In genomic region chr1:101905298-101905794, GRCh38 we compare ENCODE assay signal across 26 cellular contexts.
DNase-seq lines count a peak whose midpoint lies in the region; ATAC-seq and TF ChIP-seq lines count a peak whose summit lies in the region.
"Had no signal": no experiment of that assay in that cellular context is flagged by ENCODE, and none has a peak within 500 bp of the region (broad histone marks: within the 10 kb centered on the region; RNA-seq: fewer than 3 reads in every experiment).

No MANE protein-coding gene starts in this region.

- no peak overlapping the region for H3K27ac ChIP-seq in GM23338 (ENCODE audit: low read depth)
- no peak overlapping the region for H3K27ac ChIP-seq in adrenal gland
- H3K27ac ChIP-seq: C4-2B, gastrocnemius medialis, neutrophil, right lobe of liver had no signal

- peaks cover 29% of the 10 kb centered on the region for H3K4me1 Mint-ChIP-seq in GM23338

- no peaks in the 10 kb centered on the region for H3K9me3 Mint-ChIP-seq in GM23338
- H3K9me3 Mint-ChIP-seq: activated T-cell treated with anti-CD3 and anti-CD28 coated beads, Interleukin-2, amount 50 U/mL, for 24 hours; brain had no signal

- H3K4me1 ChIP-seq in GM23338 (ENCODE audit: insufficient read depth): peaks cover 9% of the 10 kb centered on the region
- no peaks in the 10 kb centered on the region for H3K4me1 ChIP-seq in adrenal gland (replicated peaks in 1 of 2)
- H3K4me1 ChIP-seq: gastrocnemius medialis, right lobe of liver had no signal

- no peaks in the 10 kb centered on the region for H3K27me3 ChIP-seq in GM23338 (ENCODE audit: insufficient read depth)
- no peaks in the 10 kb centered on the region for H3K27me3 ChIP-seq in adrenal gland
- H3K27me3 ChIP-seq: dorsolateral prefrontal cortex, gastrocnemius medialis, neutrophil, right lobe of liver had no signal

- H3K36me3 Mint-ChIP-seq in GM23338 (ENCODE audit: low read depth): no peaks in the 10 kb centered on the region
- H3K36me3 Mint-ChIP-seq: brain had no signal

- DNase-seq in COR-L47 (lab: John Stamatoyannopoulos, UW): peak; percentile 66
- no peak for DNase-seq in GM23338 (ENCODE audit: low spot score)
- peak; percentile 94 for DNase-seq in NCI-H69 (lab: John Stamatoyannopoulos, UW)
- no peak for DNase-seq in left colon
- DNase-seq in adrenal gland: no peak
- no peak for DNase-seq in GM10266 (ENCODE audit: extremely low spot score)
- DNase-seq: activated CD4-positive, alpha-beta T cell treated with anti-CD3 and anti-CD28 coated beads for 4 hours; activated CD8-positive, alpha-beta memory T cell treated with anti-CD3 and anti-CD28 coated beads for 24 hours; activated T-cell treated with anti-CD3 and anti-CD28 coated beads, Interleukin-2, amount 50 U/mL, for 24 hours; Calu3; dorsolateral prefrontal cortex; gastrocnemius medialis; GOT3; Kasumi-1; left cardiac atrium; NCI-H187 treated with DMSO at 0.1 percent for 48 hours; right lobe of liver; RPMI8226; SK-N-SH; stimulated activated naive CD4-positive, alpha-beta T cell had no signal

- H3F3A ChIP-seq in GM23338 (replicated peaks; ENCODE audit: low read depth): no peaks in the 10 kb centered on the region

- no peak for TF ChIP-seq POLR2A in adrenal gland (IDR thresholded peaks at IDR 0.05)

- no peaks in the 10 kb centered on the region for H3K9me3 ChIP-seq in adrenal gland (replicated peaks in 1 of 3)
- H3K9me3 ChIP-seq: gastrocnemius medialis, neutrophil, SK-N-SH had no signal

- H3K4me3 ChIP-seq in GM23338: no peak overlapping the region
- no peak overlapping the region for H3K4me3 ChIP-seq in adrenal gland
- H3K4me3 ChIP-seq: dorsolateral prefrontal cortex, gastrocnemius medialis, GM12878, right lobe of liver had no signal

- no peak overlapping the region for H3K4me3 Mint-ChIP-seq in GM23338
- H3K4me3 Mint-ChIP-seq: activated T-cell treated with anti-CD3 and anti-CD28 coated beads, Interleukin-2, amount 50 U/mL, for 24 hours had no signal

- peak overlapping the region; percentile 23; the same call in 1 of the 2 replicates for H2AFZ ChIP-seq in GM23338

- H3K27ac Mint-ChIP-seq in GM23338: peak overlapping the region; percentile 55
- H3K27ac Mint-ChIP-seq: activated T-cell treated with anti-CD3 and anti-CD28 coated beads, Interleukin-2, amount 50 U/mL, for 24 hours; progenitor cell of endocrine pancreas had no signal

- no peaks in the 10 kb centered on the region for H3K27me3 Mint-ChIP-seq in GM23338 (ENCODE audit: insufficient read depth, low read depth, poor library complexity)
- H3K27me3 Mint-ChIP-seq: activated T-cell treated with anti-CD3 and anti-CD28 coated beads, Interleukin-2, amount 50 U/mL, for 24 hours; brain; progenitor cell of endocrine pancreas had no signal

- no peak for ATAC-seq in GM23338
- peak; percentile 29 for ATAC-seq in left colon
- ATAC-seq in GM21528 (IDR thresholded peaks at IDR 0.05; ENCODE audit: low FRiP score, unreplicated experiment): no peak
- ATAC-seq: gastrocnemius medialis, GM12878, left cardiac atrium, right lobe of liver had no signal

- no peaks in the 10 kb centered on the region for H4K20me1 ChIP-seq in GM23338 (replicated peaks; ENCODE audit: insufficient read depth)

- WGBS in adrenal gland, 4 donors: 67 to 72% (median 68%) methylated on average over 2 of the region's 2 CpGs

- TF ChIP-seq CTCF in GM23338 (conservative IDR thresholded peaks at IDR 0.05; ENCODE audit: low read depth in 2 of 2): no peak
- no peak for TF ChIP-seq CTCF in adrenal gland (IDR thresholded peaks at IDR 0.05)
- TF ChIP-seq CTCF in GM10266 (IDR thresholded peaks at IDR 0.05; ENCODE audit: control insufficient read depth, insufficient read depth, low read depth, missing control alignments): no peak

- H3K9me2 ChIP-seq in GM23338 (ENCODE audit: insufficient read depth): no peaks in the 10 kb centered on the region
- H3K9me2 ChIP-seq: SK-N-SH had no signal

- no peaks in the 10 kb centered on the region for H3K79me2 ChIP-seq in GM23338 (replicated peaks; ENCODE audit: insufficient read depth)

- no peaks in the 10 kb centered on the region for H3K36me3 ChIP-seq in GM23338 (ENCODE audit: insufficient read depth)
- H3K36me3 ChIP-seq in adrenal gland (replicated peaks in 1 of 2): no peaks in the 10 kb centered on the region
- H3K36me3 ChIP-seq: gastrocnemius medialis, neutrophil, right lobe of liver had no signal

- no peak overlapping the region for H3K4me2 ChIP-seq in GM23338
- H3K4me2 ChIP-seq: SK-N-SH had no signal

- intact Hi-C loops in left colon (cut with DNase I, micrococcal nuclease): no loop called here
- intact Hi-C loops in adrenal gland (cut with DNase I): no loop called here

TF ChIP-seq in GM23338, 12 proteins besides CTCF, POLR2A, EP300 and RAD21:
- TF ChIP-seq ETS1 (IDR thresholded peaks at IDR 0.05) (no peak), STAT1 (IDR thresholded peaks at IDR 0.05; ENCODE audit: unreplicated experiment) (no peak), EZH2 (IDR thresholded peaks at IDR 0.05; ENCODE audit: low read depth, unreplicated experiment) (no peak), POLR2AphosphoS5 (IDR thresholded peaks at IDR 0.05; ENCODE audit: low read depth) (no peak), JUNB (IDR thresholded peaks at IDR 0.05; ENCODE audit: unreplicated experiment) (no peak), NANOG (IDR thresholded peaks at IDR 0.05; ENCODE audit: borderline replicate concordance) (no peak)

Comparison
In these comparisons a context has a peak if more than half of its experiments do, and no peak if none do; other contexts are left out.
1. DNase-seq: peak in COR-L47 (single experiment) and NCI-H69 (single experiment); none in GM23338 (single experiment), left colon (0 of 2), adrenal gland (0 of 7) and GM10266 (single experiment).